In the genomic region with DNA sequence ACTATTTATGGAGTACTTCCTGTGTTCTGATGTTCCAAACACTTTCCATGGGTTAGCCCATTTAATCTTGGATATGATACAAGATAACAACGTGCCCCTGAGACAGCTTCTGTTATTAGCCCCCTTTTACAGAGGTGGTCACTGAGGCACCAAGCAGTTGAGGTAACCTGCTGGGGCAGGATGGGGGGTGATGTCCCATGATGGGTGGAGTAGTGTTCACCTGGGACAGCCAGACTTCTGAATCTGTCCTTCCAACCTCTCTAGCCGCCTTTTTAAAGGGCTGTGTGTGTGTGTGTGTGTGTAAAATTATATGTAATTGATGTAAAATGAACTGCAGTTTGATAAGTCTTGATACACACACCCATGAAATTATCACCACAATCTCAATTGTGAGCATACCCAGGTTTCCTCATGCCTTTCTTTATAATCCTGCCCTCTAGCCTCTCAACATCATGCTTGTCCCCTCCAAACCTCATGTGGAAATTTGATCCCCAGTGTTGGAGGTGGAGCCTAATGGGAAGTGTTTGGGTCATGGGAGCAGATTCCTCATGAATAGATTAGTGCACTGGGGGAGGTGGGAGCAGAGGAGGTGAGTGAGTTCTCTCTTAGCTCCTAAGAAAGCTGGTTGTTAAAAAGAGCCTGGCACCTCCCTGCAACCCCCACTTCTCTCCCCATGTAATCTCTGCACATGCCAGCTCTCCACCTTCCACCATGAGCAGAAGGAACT, we compare ENCODE assay signal across 14 cellular contexts. TPM values are rescaled to one million over a fixed set of nuclear protein-coding genes. Genes with fewer than 3 reads are reported as not detected.
DNase-seq lines count a peak whose midpoint lies in the region; ATAC-seq, FAIRE-seq and TF ChIP-seq lines count a peak whose summit lies in the region.
"Had no signal": no experiment of that assay in that cellular context is flagged by ENCODE, and none has a peak within 500 bp of the region (broad histone marks: within the 10 kb centered on the region; RNA-seq: fewer than 3 reads in every experiment).

No MANE protein-coding gene starts in this region.

- H3K27ac Mint-ChIP-seq in astrocyte (ENCODE audit: unreplicated experiment): no peak overlapping the region

- TF ChIP-seq CTCF in IMR-90 (conservative IDR thresholded peaks at IDR 0.05; ENCODE audit: low read depth, low read length) (no peak), astrocyte (IDR thresholded peaks at IDR 0.05; ENCODE audit: insufficient read depth, low read depth, low read length) (no peak), vagina (IDR thresholded peaks at IDR 0.05) (no peak)

- no peak overlapping the region for H3K18ac ChIP-seq in IMR-90 (ENCODE audit: low read depth, low read length)

- H3K4me1 ChIP-seq in GM23248 (ENCODE audit: insufficient read depth): 0 out of 2 replicates have a peak, but pooled peaks cover 5% of the 10 kb centered on the region
- H3K4me1 ChIP-seq in IMR-90 (ENCODE audit: control insufficient read depth, insufficient read depth, low read length): peaks cover 7% of the 10 kb centered on the region; the same call in 1 of the 2 replicates
- peaks cover 3% of the 10 kb centered on the region for H3K4me1 ChIP-seq in astrocyte (ENCODE audit: insufficient read depth, low read length)
- H3K4me1 ChIP-seq in mesodermal cell (ENCODE audit: control insufficient read depth, insufficient read depth, low read length, poor library complexity, severe bottlenecking): peaks cover 5% of the 10 kb centered on the region
- H3K4me1 ChIP-seq in vagina: no peaks in the 10 kb centered on the region
- H3K4me1 ChIP-seq: stomach had no signal

- no peak for TF ChIP-seq POLR2A in IMR-90 (IDR thresholded peaks at IDR 0.05; ENCODE audit: low read depth, low read length)
- TF ChIP-seq POLR2A in vagina (IDR thresholded peaks at IDR 0.05): no peak

- H3K9me3 ChIP-seq in GM23248 (ENCODE audit: low read depth): no peaks in the 10 kb centered on the region
- H3K9me3 ChIP-seq in IMR-90 (ENCODE audit: control insufficient read depth, insufficient read depth, low read length): no peaks in the 10 kb centered on the region
- no peaks in the 10 kb centered on the region for H3K9me3 ChIP-seq in astrocyte (ENCODE audit: insufficient read depth, low read depth, low read length)
- no peaks in the 10 kb centered on the region for H3K9me3 ChIP-seq in mesodermal cell (ENCODE audit: control insufficient read depth, low read length)
- H3K9me3 ChIP-seq in vagina: no peaks in the 10 kb centered on the region
- H3K9me3 ChIP-seq: stomach had no signal

- H2BK5ac ChIP-seq in IMR-90 (ENCODE audit: low read depth, low read length, poor library complexity, severe bottlenecking): no peak overlapping the region

- H3K4me3 ChIP-seq in GM23248 (no peak overlapping the region), IMR-90 (ENCODE audit: insufficient read depth, low read depth, low read length) (no peak overlapping the region), astrocyte (ENCODE audit: insufficient read depth, low read depth, low read length) (no peak overlapping the region), mesodermal cell (ENCODE audit: extremely low read depth, insufficient read depth, low read length, poor library complexity, severe bottlenecking) (no peak overlapping the region), vagina (no peak overlapping the region)
- H3K4me3 ChIP-seq: stomach had no signal

- H3K27me3 ChIP-seq in GM23248 (replicated peaks; ENCODE audit: insufficient read depth): no peaks in the 10 kb centered on the region
- H3K27me3 ChIP-seq in IMR-90 (ENCODE audit: control insufficient read depth, insufficient read depth, low read length): no peaks in the 10 kb centered on the region
- no peaks in the 10 kb centered on the region for H3K27me3 ChIP-seq in astrocyte (ENCODE audit: insufficient read depth, low read length)
- H3K27me3 ChIP-seq in vagina: no peaks in the 10 kb centered on the region
- H3K27me3 ChIP-seq: stomach had no signal

- no TSS peak for BruUV-seq in IMR-90 (replicated peaks; lab: Mats Ljungman, UMichigan)

- DNase-seq in GM23248 (peak; percentile 13), IMR-90 (peak; percentile 58), astrocyte (ENCODE audit: low read depth) (peak; percentile 43), vagina (ENCODE audit: extremely low spot score in 2 of 2) (no peak), middle frontal gyrus (ENCODE audit: extremely low spot score, low spot score) (no peak)
- no peak for DNase-seq in central memory CD4-positive, alpha-beta T cell
- DNase-seq: activated CD4-positive, alpha-beta T cell treated with anti-CD3 and anti-CD28 coated beads, Interleukin-2, amount 10 ng/mL, durations not matched to agents 7 days and 5 days; naive B cell; NCI-H1694 treated with DMSO at 0.1 percent for 48 hours; SHP77 treated with DMSO at 0.1 percent for 48 hours; stomach had no signal

- no peaks in the 10 kb centered on the region for H4K20me1 ChIP-seq in GM23248 (ENCODE audit: insufficient read depth)
- H4K20me1 ChIP-seq in IMR-90 (ENCODE audit: insufficient read depth, low read length): no peaks in the 10 kb centered on the region
- H4K20me1 ChIP-seq in astrocyte (ENCODE audit: insufficient read depth, low read length): no peaks in the 10 kb centered on the region

- H2AK9ac ChIP-seq in IMR-90 (replicated peaks; ENCODE audit: low read depth, low read length, poor library complexity): no peak overlapping the region

- H3K9ac ChIP-seq in GM23248: no peak overlapping the region
- no peak overlapping the region for H3K9ac ChIP-seq in IMR-90 (ENCODE audit: low read depth, low read length)
- H3K9ac ChIP-seq in astrocyte (ENCODE audit: low read length): no peak overlapping the region

- H3K9me3 Mint-ChIP-seq in astrocyte (ENCODE audit: unreplicated experiment): no peaks in the 10 kb centered on the region
- H3K9me3 Mint-ChIP-seq: activated CD4-positive, alpha-beta T cell treated with anti-CD3 and anti-CD28 coated beads, Interleukin-2, amount 10 ng/mL, durations not matched to agents 7 days and 5 days; naive B cell had no signal

- no peaks in the 10 kb centered on the region for H3K79me2 ChIP-seq in GM23248 (ENCODE audit: insufficient read depth)
- H3K79me2 ChIP-seq in astrocyte (ENCODE audit: insufficient read depth, low read length): no peaks in the 10 kb centered on the region

- no peaks in the 10 kb centered on the region for H3K9me2 ChIP-seq in GM23248 (ENCODE audit: insufficient read depth)

- H2BK120ac ChIP-seq in IMR-90 (ENCODE audit: low read depth, low read length): no peak overlapping the region

- H3K4me1 Mint-ChIP-seq in astrocyte (ENCODE audit: low read depth, unreplicated experiment): peaks cover 6% of the 10 kb centered on the region
- H3K4me1 Mint-ChIP-seq: activated CD4-positive, alpha-beta T cell treated with anti-CD3 and anti-CD28 coated beads, Interleukin-2, amount 10 ng/mL, durations not matched to agents 7 days and 5 days; naive B cell had no signal

- H2BK15ac ChIP-seq in IMR-90 (ENCODE audit: low read depth, low read length): no peak overlapping the region

- H3K36me3 ChIP-seq in GM23248 (ENCODE audit: low read depth): peaks cover 4% of the 10 kb centered on the region; the same call in 1 of the 2 replicates
- H3K36me3 ChIP-seq in IMR-90 (ENCODE audit: control insufficient read depth, insufficient read depth, low read length): peaks cover 32% of the 10 kb centered on the region
- peaks cover under 1% of the 10 kb centered on the region for H3K36me3 ChIP-seq in astrocyte (ENCODE audit: insufficient read depth, low read length)
- H3K36me3 ChIP-seq in mesodermal cell (ENCODE audit: control insufficient read depth, insufficient read depth, low read length): peaks cover 41% of the 10 kb centered on the region
- peaks cover 0 to 34% of the 10 kb centered on the region in 2 donors for H3K36me3 ChIP-seq in vagina

- 0 out of 2 replicates have a peak overlapping the region, but pooled peaks have one; percentile 21 for H3K4ac ChIP-seq in IMR-90 (ENCODE audit: low read depth, low read length)

- no peak overlapping the region for H3K23ac ChIP-seq in IMR-90 (ENCODE audit: low read depth, low read length)

- H2AFZ ChIP-seq in GM23248 (no peak overlapping the region), IMR-90 (replicated peaks; ENCODE audit: low read length, poor library complexity) (no peak overlapping the region), astrocyte (ENCODE audit: low read depth, low read length) (no peak overlapping the region)

- H4K91ac ChIP-seq in IMR-90 (ENCODE audit: insufficient read depth, low read depth, low read length): no peak overlapping the region

- H3K56ac ChIP-seq in IMR-90 (ENCODE audit: extremely low read depth, insufficient read depth, low read length): no peak overlapping the region

- CTCF ChIA-PET in IMR-90 (lab: Yijun Ruan, JAX): no interaction called here

- H3K4me2 ChIP-seq in GM23248 (ENCODE audit: unreplicated experiment): no peak overlapping the region
- no peak overlapping the region; the same call in 1 of the 2 replicates for H3K4me2 ChIP-seq in IMR-90 (ENCODE audit: low read depth, low read length)
- H3K4me2 ChIP-seq in astrocyte (ENCODE audit: low read length): no peak overlapping the region

- H3K27me3 Mint-ChIP-seq in astrocyte (ENCODE audit: low read depth, unreplicated experiment): no peaks in the 10 kb centered on the region
- H3K27me3 Mint-ChIP-seq: activated CD4-positive, alpha-beta T cell treated with anti-CD3 and anti-CD28 coated beads, Interleukin-2, amount 10 ng/mL, durations not matched to agents 7 days and 5 days; naive B cell had no signal

- H3K14ac ChIP-seq in IMR-90 (replicated peaks; ENCODE audit: low read depth, low read length): no peak overlapping the region

- H4K8ac ChIP-seq in IMR-90 (ENCODE audit: low read depth in 2 of 2, low read length in 2 of 2): peak overlapping the region in 1 of 2 experiments; percentile 43; a peak in 1 of 4 replicates

- H3K9me1 ChIP-seq in IMR-90 (ENCODE audit: insufficient read depth, low read length): peaks cover 6% of the 10 kb centered on the region; the same call in 1 of the 2 replicates

- in situ Hi-C loops in GM23248 (cut with MboI) (no loop called here), IMR-90 (cut with MboI; ENCODE audit: low sequenced_read_pairs) (no loop called here)

- peak; percentile 83 for ATAC-seq in IMR-90 (ENCODE audit: low read depth)
- no peak for ATAC-seq in GM18498 (IDR thresholded peaks at IDR 0.05; ENCODE audit: unreplicated experiment)

- no peak overlapping the region for H3K4me3 Mint-ChIP-seq in astrocyte (ENCODE audit: unreplicated experiment)
- H3K4me3 Mint-ChIP-seq: activated CD4-positive, alpha-beta T cell treated with anti-CD3 and anti-CD28 coated beads, Interleukin-2, amount 10 ng/mL, durations not matched to agents 7 days and 5 days; naive B cell had no signal

- H2BK20ac ChIP-seq in IMR-90 (ENCODE audit: low read depth, low read length): no peak overlapping the region

- dilution Hi-C loops in IMR-90 (cut with HindIII; ENCODE audit: low sequenced_read_pairs, unreplicated experiment): no loop called here

- no peak overlapping the region for H4K5ac ChIP-seq in IMR-90 (ENCODE audit: low read depth, low read length)

- H3F3A ChIP-seq in GM23248 (ENCODE audit: insufficient read depth): peaks cover 9% of the 10 kb centered on the region; the same call in 1 of the 2 replicates

- no peak for FAIRE-seq in astrocyte (lab: Jason Lieb, UNC)
- FAIRE-seq: endometrium had no signal

- no peak for TF ChIP-seq RAD21 in IMR-90 (IDR thresholded peaks at IDR 0.05; ENCODE audit: low read length)

- 0 out of 4 replicates have a peak, but pooled peaks cover 0 to 4% of the 10 kb centered on the region in 2 experiments for H3K79me1 ChIP-seq in IMR-90 (ENCODE audit: low read depth in 1 of 2, low read length in 2 of 2)

- 88 to 100% methylated on average over 2 of the region's 2 CpGs for WGBS in GM23248 (ENCODE audit: low coverage in 1 of 2, low lambda C conversion rate in 2 of 2, missing lambda C conversion rate in 2 of 2), 2 experiments
- no CpG with 5 or more reads among the region's 2 CpGs for WGBS in IMR-90 (ENCODE audit: extremely low coverage in 2 of 2, insufficient read length in 1 of 2), 2 experiments
- WGBS in mesodermal cell (ENCODE audit: insufficient coverage in 2 of 2), 2 experiments: 100% methylated on average over 1 of the region's 2 CpGs; no CpG with 5 or more reads in 1 of the 2 experiments

- H3K27ac ChIP-seq in GM23248 (no peak overlapping the region), IMR-90 (ENCODE audit: insufficient read depth, low read length) (no peak overlapping the region; the same call in 1 of the 2 replicates), astrocyte (ENCODE audit: low read depth, low read length) (no peak overlapping the region), mesodermal cell (ENCODE audit: low read depth, low read length, severe bottlenecking) (peak overlapping the region; percentile 29), vagina (no peak overlapping the region)
- H3K27ac ChIP-seq: stomach had no signal

- intact Hi-C loops in IMR-90 (cut with micrococcal nuclease) (no loop called here), vagina (cut with DNase I) (no loop called here)

- POLR2A ChIA-PET in IMR-90 (lab: Charles Lee; ENCODE audit: unreplicated experiment): no interaction called here

- no peak overlapping the region for H2AK5ac ChIP-seq in IMR-90 (ENCODE audit: low read depth, low read length)

- H3K36me3 Mint-ChIP-seq in astrocyte (ENCODE audit: low read depth, unreplicated experiment): peaks cover 10% of the 10 kb centered on the region

RNA-seq across cellular contexts. Expression of a gene that starts 39.2 kb away (rescaled TPM):
- 2.1 and 4.2 TPM in 2 replicates for total RNA-seq in GM23248 (2014; rRNA removed; shearing (Covaris generic))
- polyA plus RNA-seq in GM23248 (2016; fragmentation: Nextera tagmentation; extraction: Ambion mirVana) (3.7 and 4.1 TPM in 2 replicates), IMR-90 (2012; rRNA removed) (7.5 and 7.7 TPM in 2 replicates)
- total RNA-seq in IMR-90 (2012; rRNA removed) (2.9 and 3.1 TPM in 2 replicates), astrocyte (14.7 and 15.3 TPM in 2 replicates), vagina (8.3 TPM)
- polyA plus RNA-seq in IMR-90 (2012; cell fraction: cytosol; rRNA removed): 3.8 and 4.2 TPM in 2 replicates
- polyA plus RNA-seq in IMR-90 (2012; cell fraction: nucleus; rRNA removed; ENCODE audit: low replicate concordance): 6.0 and 7.6 TPM in 2 replicates
- 15.4 TPM for polyA plus RNA-seq in mesodermal cell (2013, experiment 1 of 2)
- polyA plus RNA-seq in mesodermal cell (2013, experiment 2 of 2): 13.5 TPM

RNA-seq across cellular contexts. Expression of a gene that starts 39.3 kb away (rescaled TPM):
- total RNA-seq in GM23248 (2014; rRNA removed; shearing (Covaris generic)): 54.1 and 78.4 TPM in 2 replicates
- polyA plus RNA-seq in GM23248 (2016; fragmentation: Nextera tagmentation; extraction: Ambion mirVana) (32.5 and 35.4 TPM in 2 replicates), IMR-90 (2012; rRNA removed) (35.4 and 41.1 TPM in 2 replicates)
- total RNA-seq in IMR-90 (2012; rRNA removed) (23.1 and 25.5 TPM in 2 replicates), astrocyte (60.6 and 65.5 TPM in 2 replicates), vagina (27.7 TPM)
- polyA plus RNA-seq in IMR-90 (2012; cell fraction: cytosol; rRNA removed): 25.5 and 26.9 TPM in 2 replicates
- 17.8 and 18.6 TPM in 2 replicates for polyA plus RNA-seq in IMR-90 (2012; cell fraction: nucleus; rRNA removed; ENCODE audit: low replicate concordance)
- 29.5 TPM for polyA plus RNA-seq in mesodermal cell (2013, experiment 1 of 2)
- polyA plus RNA-seq in mesodermal cell (2013, experiment 2 of 2): 31.0 TPM

RNA-seq across cellular contexts. Expression of a gene that starts 58.8 kb away (rescaled TPM):
- total RNA-seq in GM23248 (2014; rRNA removed; shearing (Covaris generic)): 40.3 and 41.3 TPM in 2 replicates
- polyA plus RNA-seq in GM23248 (2016; fragmentation: Nextera tagmentation; extraction: Ambion mirVana) (35.2 and 38.6 TPM in 2 replicates), IMR-90 (2012; rRNA removed) (59.1 and 62.0 TPM in 2 replicates)
- total RNA-seq in IMR-90 (2012; rRNA removed) (31.1 and 35.3 TPM in 2 replicates), astrocyte (64.0 and 71.8 TPM in 2 replicates), vagina (32.2 TPM)
- polyA plus RNA-seq in IMR-90 (2012; cell fraction: cytosol; rRNA removed): 32.6 and 42.6 TPM in 2 replicates
- polyA plus RNA-seq in IMR-90 (2012; cell fraction: nucleus; rRNA removed; ENCODE audit: low replicate concordance): 54.6 and 63.8 TPM in 2 replicates
- polyA plus RNA-seq in mesodermal cell (2013, experiment 1 of 2): 50.7 TPM
- 39.5 TPM for polyA plus RNA-seq in mesodermal cell (2013, experiment 2 of 2)

Comparison
In these comparisons a context has a peak if more than half of its experiments do, and no peak if none do; other contexts are left out.
1. DNase-seq: peak in GM23248 (single experiment), IMR-90 (single experiment) and astrocyte (single experiment); none in vagina (0 of 2), central memory CD4-positive, alpha-beta T cell (single experiment) and middle frontal gyrus (single experiment).